Comparison of ENCODE assay signal across 7 cellular contexts in the genomic region with DNA sequence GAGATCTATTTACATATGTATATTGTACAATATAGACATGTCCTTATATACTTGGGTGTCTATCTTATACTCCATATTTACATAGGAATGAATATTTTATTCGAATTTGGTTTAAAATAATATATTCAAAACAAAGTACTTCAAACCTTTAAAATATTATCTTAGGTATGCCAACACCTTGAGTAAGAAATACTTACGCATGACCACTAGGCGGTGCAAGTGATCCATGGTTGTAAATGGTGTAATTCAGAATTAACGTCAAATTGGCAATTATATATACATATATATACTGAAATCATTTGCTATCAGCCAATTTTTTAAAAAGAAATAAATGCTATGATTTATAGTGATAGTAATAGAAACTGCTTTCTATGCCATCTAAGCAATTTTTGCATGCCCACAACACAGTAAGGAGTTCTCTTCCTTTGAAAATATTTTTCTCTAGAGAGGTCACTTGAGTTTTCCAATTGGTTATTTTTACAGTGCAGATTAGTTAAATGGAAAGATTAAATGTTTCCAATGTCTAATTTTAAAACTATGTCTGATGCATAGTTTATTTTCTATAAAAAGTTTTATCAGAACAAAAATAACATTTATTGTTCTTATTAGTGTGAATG. TPM values are rescaled to one million over a fixed set of nuclear protein-coding genes. Genes with fewer than 3 reads are reported as not detected.
A peak's percentile ranks its signal among the peaks of the same experiment; 100 is the strongest.
DNase-seq lines count a peak whose midpoint lies in the region; ATAC-seq and TF ChIP-seq lines count a peak whose summit lies in the region.

No MANE protein-coding gene starts in this region.

- no peaks in the 10 kb centered on the region for H3K4me1 ChIP-seq in foreskin keratinocyte

- no peaks in the 10 kb centered on the region for H3K27me3 ChIP-seq in foreskin keratinocyte

- peak; percentile 84 for TF ChIP-seq CTCF in foreskin keratinocyte (conservative IDR thresholded peaks at IDR 0.05)

- H3K27ac ChIP-seq in foreskin keratinocyte, result no peak overlapping the region

- ATAC-seq in HG02763 (IDR thresholded peaks at IDR 0.05; ENCODE audit: unreplicated experiment), result peak; percentile 37
- peak; percentile 52 for ATAC-seq in foreskin keratinocyte
- ATAC-seq in GM21367 (IDR thresholded peaks at IDR 0.05; ENCODE audit: unreplicated experiment), result no peak

- in situ Hi-C loops in G401 (cut with HindIII; ENCODE audit: low sequenced_read_pairs), result no loop called here

- DNase-seq in G401 (ENCODE audit: low spot score) (peak; percentile 44), NCI-H748 (lab: John Stamatoyannopoulos, UW; ENCODE audit: unreplicated experiment) (peak; percentile 66), activated T-cell treated with anti-CD3 and anti-CD28 coated beads for 4 hours (peak; percentile 48), foreskin keratinocyte (peak in 1 of 2 donors; percentile 21)
- DNase-seq in stimulated activated CD4-positive, alpha-beta T cell treated with anti-CD3 and anti-CD28 coated beads, Interleukin-12 subunit alpha, Interleukin-12 subunit beta, amount 100 ng/mL, for 48 hours (ENCODE audit: low read depth in 2 of 3, low spot score in 1 of 3), result peak in 2 of 3 donors; percentile 47 to 54

RNA-seq across cellular contexts. Expression of a gene that starts 37.5 kb away (rescaled TPM):
- 39.0 and 42.8 TPM in 2 replicates for total RNA-seq in G401 (2014; rRNA removed; shearing (Covaris generic))
- 15.0 and 16.7 TPM in 2 replicates for total RNA-seq in foreskin keratinocyte
- 13.7 and 14.3 TPM in 2 replicates for polyA plus RNA-seq in foreskin keratinocyte
